8 cellular contexts compared by ENCODE assay signal in the genomic region with DNA sequence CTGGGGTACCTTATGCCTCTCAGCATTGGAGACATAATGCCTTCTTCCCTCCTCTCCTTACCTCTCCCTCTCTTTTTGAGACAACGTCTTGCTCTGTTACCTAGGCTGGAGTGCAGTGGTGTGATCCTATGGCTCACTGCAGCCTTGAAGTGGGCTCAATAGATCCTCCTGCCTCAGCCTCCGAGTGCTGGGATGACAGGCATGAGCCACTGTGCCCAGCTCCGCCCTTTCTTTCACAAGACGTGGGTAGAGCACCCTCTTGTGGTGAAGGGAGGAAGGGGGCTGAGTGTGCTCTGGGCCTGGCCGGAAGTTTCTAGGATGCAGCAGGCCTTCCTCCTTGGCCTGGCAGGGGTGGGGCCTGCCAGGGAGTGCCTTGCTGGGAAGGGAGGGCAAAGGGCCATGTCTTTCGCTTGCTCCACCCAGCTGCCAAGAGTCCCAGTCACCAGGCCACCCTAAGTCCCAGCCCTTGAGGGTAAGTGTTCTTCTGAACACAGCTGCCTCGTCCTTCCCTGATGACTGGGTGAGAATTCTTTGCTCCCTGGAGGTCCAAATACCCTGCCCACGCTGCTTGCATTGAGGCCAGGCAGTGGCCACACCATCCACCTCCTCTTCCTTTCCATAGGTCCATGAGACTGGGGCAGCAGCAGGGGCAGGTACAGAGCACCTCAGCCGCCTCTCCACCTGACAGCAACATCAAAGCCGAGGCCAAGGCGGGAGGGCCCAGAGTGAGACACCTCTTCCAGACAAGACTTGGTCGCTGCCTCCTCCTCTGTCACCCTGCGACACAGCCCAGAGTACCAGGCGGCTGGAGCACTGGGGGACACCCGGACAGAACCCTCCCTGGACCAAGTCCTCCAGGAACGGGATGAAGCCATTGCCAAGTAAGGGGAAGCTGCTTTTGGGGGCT. TPM values are rescaled to one million over a fixed set of nuclear protein-coding genes. Genes with fewer than 3 reads are reported as not detected.
DNase-seq lines count a peak whose midpoint lies in the region; ATAC-seq, FAIRE-seq and TF ChIP-seq lines count a peak whose summit lies in the region.

No MANE protein-coding gene starts in this region.

- H3K36me3 ChIP-seq in bronchial epithelial cell (ENCODE audit: control insufficient read depth, insufficient read depth, low read length) = peaks cover 5% of the 10 kb centered on the region

- no peaks in the 10 kb centered on the region for H3K27me3 ChIP-seq in bronchial epithelial cell (ENCODE audit: control insufficient read depth, insufficient read depth, low read length)

- no peak overlapping the region for H3K4me3 ChIP-seq in bronchial epithelial cell (ENCODE audit: low read depth, low read length)

- TF ChIP-seq CTCF in VCaP (conservative IDR thresholded peaks at IDR 0.05) (peak; percentile 89), bronchial epithelial cell (IDR thresholded peaks at IDR 0.05; ENCODE audit: insufficient read depth, low read length, severe bottlenecking) (peak; percentile 94)

- H3K27ac ChIP-seq in VCaP = peak overlapping the region; percentile 51

- peak; percentile 79 for DNase-seq in GF-D8 (lab: John Stamatoyannopoulos, UW)
- DNase-seq in NCI-H2196 treated with DMSO at 0.1 percent for 48 hours (lab: John Stamatoyannopoulos, UW; ENCODE audit: unreplicated experiment) = peak; percentile 94
- DNase-seq in bronchial epithelial cell (ENCODE audit: low read depth) = peak; percentile 81
- peak; percentile 97 for DNase-seq in kidney tubule cell (ENCODE audit: low spot score)
- peak; percentile 75 to 76 for DNase-seq in stimulated activated CD4-positive, alpha-beta T cell treated with anti-CD3 and anti-CD28 coated beads, Interleukin-4, amount 100 ng/mL, for 48 hours (ENCODE audit: low read depth in 2 of 2)
- no peak for DNase-seq in putamen (ENCODE audit: low spot score)

- FAIRE-seq in bronchial epithelial cell (lab: Jason Lieb, UNC) = peak; percentile 52

- peak; percentile 36 for ATAC-seq in HG02973 (IDR thresholded peaks at IDR 0.05; ENCODE audit: unreplicated experiment)

RNA-seq across cellular contexts. Expression of a gene that starts 3.7 kb away (rescaled TPM):
- total RNA-seq in bronchial epithelial cell = 6.5 and 7.1 TPM in 2 replicates

RNA-seq across cellular contexts. Expression of a gene that starts 15.4 kb away (rescaled TPM):
- total RNA-seq in bronchial epithelial cell = 7.3 and 12.4 TPM in 2 replicates

RNA-seq across cellular contexts. Expression of a gene that starts 35.2 kb away (rescaled TPM):
- total RNA-seq in bronchial epithelial cell = not detected in 2 replicates

RNA-seq across cellular contexts. Expression of a gene that starts 51.5 kb away (rescaled TPM):
- total RNA-seq in bronchial epithelial cell = 97.9 and 104 TPM in 2 replicates

RNA-seq across cellular contexts. Expression of a gene that starts 51.6 kb away (rescaled TPM):
- total RNA-seq in bronchial epithelial cell = 0.79 and 1.2 TPM in 2 replicates
